In the genomic region with DNA sequence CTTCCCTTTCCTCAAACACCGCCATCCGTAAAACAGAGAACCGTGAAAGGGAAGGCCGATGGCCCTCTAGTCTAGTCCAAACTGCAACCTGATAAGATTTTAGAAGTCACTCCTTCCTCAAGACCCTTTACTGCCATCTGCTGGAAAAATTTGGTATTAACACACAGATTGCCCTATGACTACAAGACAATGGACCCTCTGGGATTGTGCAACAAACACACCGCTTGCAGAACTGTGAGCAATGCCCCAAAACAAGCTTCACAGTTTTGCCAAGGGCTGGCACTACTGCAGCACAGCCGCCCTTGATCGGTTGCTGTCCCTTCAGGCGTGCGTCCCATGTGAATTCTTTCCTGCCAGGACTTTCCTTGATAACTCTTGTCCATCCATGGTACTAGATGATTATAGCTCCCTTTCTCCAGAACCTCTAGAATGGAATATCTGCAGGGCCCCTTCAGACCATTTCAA, we compare ENCODE assay signal across 9 cellular contexts. TPM values are rescaled to one million over a fixed set of nuclear protein-coding genes. Genes with fewer than 3 reads are reported as not detected.
DNase-seq lines count a peak whose midpoint lies in the region; ATAC-seq, FAIRE-seq and TF ChIP-seq lines count a peak whose summit lies in the region.
"Had no signal": no experiment of that assay in that cellular context is flagged by ENCODE, and none has a peak within 500 bp of the region (broad histone marks: within the 10 kb centered on the region; RNA-seq: fewer than 3 reads in every experiment).

No MANE protein-coding gene starts in this region.

- H3K9me3 ChIP-seq in HAP-1: no peaks in the 10 kb centered on the region
- no peaks in the 10 kb centered on the region for H3K9me3 ChIP-seq in pancreas
- H3K9me3 ChIP-seq: BLaER1 treated with 17β-estradiol and CSF1 and Interleukin-3, amounts not matched to agents 10 nM and 100 nM had no signal

- WGBS in pancreas, 2 donors: 16 to 21% methylated on average over 9 of the region's 9 CpGs

- H3K4me1 Mint-ChIP-seq in activated T-helper 1 cell treated with anti-CD3 and anti-CD28 coated beads, Interleukin-12 subunit alpha, Interleukin-12 subunit beta, Interleukin-2, Interleukin-4 antibody, amounts not matched to agents 30 ng/mL and 10 ng/mL and 1 ng/mL, durations not matched to agents 14 hours and 24 hours and 36 hours (ENCODE audit: low read depth): peaks cover 16% of the 10 kb centered on the region

- no peak overlapping the region for H3K27ac Mint-ChIP-seq in activated T-helper 1 cell treated with anti-CD3 and anti-CD28 coated beads, Interleukin-12 subunit alpha, Interleukin-12 subunit beta, Interleukin-2, Interleukin-4 antibody, amounts not matched to agents 30 ng/mL and 10 ng/mL and 1 ng/mL, durations not matched to agents 14 hours and 24 hours and 36 hours

- no peaks in the 10 kb centered on the region for H3K36me3 ChIP-seq in HAP-1 (replicated peaks)
- no peaks in the 10 kb centered on the region for H3K36me3 ChIP-seq in pancreas
- H3K36me3 ChIP-seq: BLaER1 treated with 17β-estradiol and CSF1 and Interleukin-3, amounts not matched to agents 10 nM and 100 nM had no signal

- no peak overlapping the region for H3K4me3 ChIP-seq in HAP-1
- H3K4me3 ChIP-seq in pancreas: no peak overlapping the region
- H3K4me3 ChIP-seq: BLaER1 treated with 17β-estradiol and CSF1 and Interleukin-3, amounts not matched to agents 10 nM and 100 nM had no signal

- H3K27me3 Mint-ChIP-seq in activated T-helper 1 cell treated with anti-CD3 and anti-CD28 coated beads, Interleukin-12 subunit alpha, Interleukin-12 subunit beta, Interleukin-2, Interleukin-4 antibody, amounts not matched to agents 30 ng/mL and 10 ng/mL and 1 ng/mL, durations not matched to agents 14 hours and 24 hours and 36 hours (ENCODE audit: insufficient read depth): peaks cover 14% of the 10 kb centered on the region

- FAIRE-seq in pancreas (lab: Jason Lieb, UNC): no peak

- in situ Hi-C loops in HAP-1 (cut with MboI; ENCODE audit: low sequenced_read_pairs): no loop called here

- H3K27me3 ChIP-seq in HAP-1 (ENCODE audit: low read depth) (peaks cover 9% of the 10 kb centered on the region; the same call in 1 of the 2 replicates), pancreas (no peaks in the 10 kb centered on the region)
- H3K27me3 ChIP-seq: BLaER1 treated with 17β-estradiol and CSF1 and Interleukin-3, amounts not matched to agents 10 nM and 100 nM had no signal

- peak; percentile 83 for DNase-seq in NCI-H1436 (lab: John Stamatoyannopoulos, UW)
- no peak for DNase-seq in NCI-H1436 treated with DMSO at 0.1 percent for 48 hours (lab: John Stamatoyannopoulos, UW)
- peak; percentile 82 to 86 for DNase-seq in HAP-1 (ENCODE audit: low spot score in 2 of 2)
- DNase-seq in LHCN-M2 (ENCODE audit: low read depth): peak; percentile 96
- peak; percentile 68 for DNase-seq in OCI-M2 (lab: John Stamatoyannopoulos, UW; ENCODE audit: unreplicated experiment)
- DNase-seq in activated T-helper 1 cell treated with anti-CD3 and anti-CD28 coated beads, Interleukin-12 subunit alpha, Interleukin-12 subunit beta, Interleukin-2, Interleukin-4 antibody, amounts not matched to agents 30 ng/mL and 10 ng/mL and 1 ng/mL, durations not matched to agents 14 hours and 24 hours and 36 hours (ENCODE audit: low spot score): peak; percentile 43
- peak; percentile 75 for DNase-seq in globus pallidus (ENCODE audit: low spot score)
- DNase-seq in pancreas: peak in 3 of 6 donors; percentile 43 to 74 (median 53)

- intact Hi-C loops in activated T-helper 1 cell treated with anti-CD3 and anti-CD28 coated beads, Interleukin-12 subunit alpha, Interleukin-12 subunit beta, Interleukin-2, Interleukin-4 antibody, amounts not matched to agents 30 ng/mL and 10 ng/mL and 1 ng/mL, durations not matched to agents 14 hours and 24 hours and 36 hours (cut with micrococcal nuclease): loop anchor here (1.0 to 5.0 kb wide), 4 partner anchors 302 to 1216 kb away; no protein-coding TSS in a partner anchor
- intact Hi-C loops in pancreas (cut with DNase I): no loop called here

- ATAC-seq in pancreas: peak; percentile 87 to 100 (median 98)

- no peaks in the 10 kb centered on the region; the same call in 1 of the 2 replicates for H3K4me1 ChIP-seq in HAP-1
- peaks cover 0 to 5% (median 0%) of the 10 kb centered on the region in 3 donors for H3K4me1 ChIP-seq in pancreas

- H3K36me3 Mint-ChIP-seq in activated T-helper 1 cell treated with anti-CD3 and anti-CD28 coated beads, Interleukin-12 subunit alpha, Interleukin-12 subunit beta, Interleukin-2, Interleukin-4 antibody, amounts not matched to agents 30 ng/mL and 10 ng/mL and 1 ng/mL, durations not matched to agents 14 hours and 24 hours and 36 hours (ENCODE audit: low read depth): no peaks in the 10 kb centered on the region

- peak; percentile 73 to 84 (median 79) for TF ChIP-seq CTCF in pancreas (IDR thresholded peaks at IDR 0.05)

- no peak overlapping the region for H3K4me3 Mint-ChIP-seq in activated T-helper 1 cell treated with anti-CD3 and anti-CD28 coated beads, Interleukin-12 subunit alpha, Interleukin-12 subunit beta, Interleukin-2, Interleukin-4 antibody, amounts not matched to agents 30 ng/mL and 10 ng/mL and 1 ng/mL, durations not matched to agents 14 hours and 24 hours and 36 hours

- no peak overlapping the region for H3K27ac ChIP-seq in pancreas

- H3K9me3 Mint-ChIP-seq in activated T-helper 1 cell treated with anti-CD3 and anti-CD28 coated beads, Interleukin-12 subunit alpha, Interleukin-12 subunit beta, Interleukin-2, Interleukin-4 antibody, amounts not matched to agents 30 ng/mL and 10 ng/mL and 1 ng/mL, durations not matched to agents 14 hours and 24 hours and 36 hours: no peaks in the 10 kb centered on the region

RNA-seq across cellular contexts. Expression of gene LLPH, which starts 23.1 kb away (rescaled TPM):
- total RNA-seq in LHCN-M2 (2014; rRNA removed) (21.7 and 23.4 TPM in 2 replicates), pancreas (10 to 100 TPM in 1 of 6 donors, 1 to 10 TPM in 5; 4.7 to 10.1 (median 7.9) TPM)
- polyA plus RNA-seq in LHCN-M2 (2012): 26.8 TPM
- 31.3 and 33.6 TPM in 2 replicates for total RNA-seq in activated T-helper 1 cell treated with anti-CD3 and anti-CD28 coated beads, Interleukin-12 subunit alpha, Interleukin-12 subunit beta, Interleukin-2, Interleukin-4 antibody, amounts not matched to agents 30 ng/mL and 10 ng/mL and 1 ng/mL, durations not matched to agents 14 hours and 24 hours and 36 hours
- 10 to 100 TPM in 1 of 2 donors, 1 to 10 TPM in 1; 3.8 to 10.5 TPM for polyA plus RNA-seq in pancreas
